ENCODE assay signal across 1 cellular context in the genomic region with DNA sequence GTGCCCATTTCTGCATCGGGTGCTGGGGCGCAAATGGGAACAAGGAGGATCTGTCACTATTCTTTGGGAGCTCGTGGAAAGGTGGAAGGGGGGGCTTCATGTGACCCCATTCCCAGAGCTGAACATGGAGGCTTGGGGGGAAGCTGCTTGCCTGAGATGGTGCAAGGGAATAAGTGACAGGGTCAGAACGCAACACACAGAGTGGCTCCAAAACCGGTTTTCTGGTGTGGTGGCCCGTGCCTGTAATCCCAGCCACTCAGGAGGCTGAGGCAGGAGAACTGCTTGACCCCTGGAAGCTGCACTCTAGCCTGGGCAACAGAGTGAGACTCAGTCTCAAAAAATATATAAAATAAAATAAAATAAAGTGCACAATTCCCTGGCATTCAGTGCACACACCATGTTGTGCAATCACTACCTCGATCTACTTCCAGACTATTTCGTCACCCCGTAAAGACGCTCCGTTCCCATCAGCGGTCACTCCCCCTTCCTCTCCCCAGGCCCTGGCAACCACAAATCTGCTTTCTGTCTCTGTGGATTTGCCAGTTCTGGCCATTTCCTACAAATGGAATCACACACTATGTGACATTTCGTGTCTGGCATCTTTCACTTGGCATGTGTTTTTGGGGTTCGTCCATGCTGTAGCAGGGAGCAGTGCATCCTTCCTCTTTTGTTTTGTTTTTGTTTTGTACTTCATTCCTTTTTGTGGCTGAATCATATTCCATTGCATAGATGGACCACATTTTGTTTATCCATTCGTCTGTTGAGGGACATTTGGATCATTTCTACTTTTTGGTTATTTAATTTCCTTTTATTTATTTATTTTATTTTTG.
TF ChIP-seq lines count a peak whose summit lies in the region.

No MANE protein-coding gene starts in this region.

TF ChIP-seq in GM23338, 12 proteins besides CTCF, POLR2A, EP300 and RAD21 (continued from another document):
- TF ChIP-seq, protein P1, sequence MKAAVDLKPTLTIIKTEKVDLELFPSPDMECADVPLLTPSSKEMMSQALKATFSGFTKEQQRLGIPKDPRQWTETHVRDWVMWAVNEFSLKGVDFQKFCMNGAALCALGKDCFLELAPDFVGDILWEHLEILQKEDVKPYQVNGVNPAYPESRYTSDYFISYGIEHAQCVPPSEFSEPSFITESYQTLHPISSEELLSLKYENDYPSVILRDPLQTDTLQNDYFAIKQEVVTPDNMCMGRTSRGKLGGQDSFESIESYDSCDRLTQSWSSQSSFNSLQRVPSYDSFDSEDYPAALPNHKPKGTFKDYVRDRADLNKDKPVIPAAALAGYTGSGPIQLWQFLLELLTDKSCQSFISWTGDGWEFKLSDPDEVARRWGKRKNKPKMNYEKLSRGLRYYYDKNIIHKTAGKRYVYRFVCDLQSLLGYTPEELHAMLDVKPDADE (IDR thresholded peaks at IDR 0.05) = no peak
- TF ChIP-seq CREB1 (CRISPR knock-in tag; IDR thresholded peaks at IDR 0.05; ENCODE audit: low read depth) = no peak
- TF ChIP-seq ZNF331 (CRISPR knock-in tag; IDR thresholded peaks at IDR 0.05; ENCODE audit: low read depth) = no peak
- no peak for TF ChIP-seq NANOG (IDR thresholded peaks at IDR 0.05; ENCODE audit: borderline replicate concordance)
- TF ChIP-seq ZNF114 (CRISPR knock-in tag; IDR thresholded peaks at IDR 0.05) = no peak
- TF ChIP-seq, protein P2, sequence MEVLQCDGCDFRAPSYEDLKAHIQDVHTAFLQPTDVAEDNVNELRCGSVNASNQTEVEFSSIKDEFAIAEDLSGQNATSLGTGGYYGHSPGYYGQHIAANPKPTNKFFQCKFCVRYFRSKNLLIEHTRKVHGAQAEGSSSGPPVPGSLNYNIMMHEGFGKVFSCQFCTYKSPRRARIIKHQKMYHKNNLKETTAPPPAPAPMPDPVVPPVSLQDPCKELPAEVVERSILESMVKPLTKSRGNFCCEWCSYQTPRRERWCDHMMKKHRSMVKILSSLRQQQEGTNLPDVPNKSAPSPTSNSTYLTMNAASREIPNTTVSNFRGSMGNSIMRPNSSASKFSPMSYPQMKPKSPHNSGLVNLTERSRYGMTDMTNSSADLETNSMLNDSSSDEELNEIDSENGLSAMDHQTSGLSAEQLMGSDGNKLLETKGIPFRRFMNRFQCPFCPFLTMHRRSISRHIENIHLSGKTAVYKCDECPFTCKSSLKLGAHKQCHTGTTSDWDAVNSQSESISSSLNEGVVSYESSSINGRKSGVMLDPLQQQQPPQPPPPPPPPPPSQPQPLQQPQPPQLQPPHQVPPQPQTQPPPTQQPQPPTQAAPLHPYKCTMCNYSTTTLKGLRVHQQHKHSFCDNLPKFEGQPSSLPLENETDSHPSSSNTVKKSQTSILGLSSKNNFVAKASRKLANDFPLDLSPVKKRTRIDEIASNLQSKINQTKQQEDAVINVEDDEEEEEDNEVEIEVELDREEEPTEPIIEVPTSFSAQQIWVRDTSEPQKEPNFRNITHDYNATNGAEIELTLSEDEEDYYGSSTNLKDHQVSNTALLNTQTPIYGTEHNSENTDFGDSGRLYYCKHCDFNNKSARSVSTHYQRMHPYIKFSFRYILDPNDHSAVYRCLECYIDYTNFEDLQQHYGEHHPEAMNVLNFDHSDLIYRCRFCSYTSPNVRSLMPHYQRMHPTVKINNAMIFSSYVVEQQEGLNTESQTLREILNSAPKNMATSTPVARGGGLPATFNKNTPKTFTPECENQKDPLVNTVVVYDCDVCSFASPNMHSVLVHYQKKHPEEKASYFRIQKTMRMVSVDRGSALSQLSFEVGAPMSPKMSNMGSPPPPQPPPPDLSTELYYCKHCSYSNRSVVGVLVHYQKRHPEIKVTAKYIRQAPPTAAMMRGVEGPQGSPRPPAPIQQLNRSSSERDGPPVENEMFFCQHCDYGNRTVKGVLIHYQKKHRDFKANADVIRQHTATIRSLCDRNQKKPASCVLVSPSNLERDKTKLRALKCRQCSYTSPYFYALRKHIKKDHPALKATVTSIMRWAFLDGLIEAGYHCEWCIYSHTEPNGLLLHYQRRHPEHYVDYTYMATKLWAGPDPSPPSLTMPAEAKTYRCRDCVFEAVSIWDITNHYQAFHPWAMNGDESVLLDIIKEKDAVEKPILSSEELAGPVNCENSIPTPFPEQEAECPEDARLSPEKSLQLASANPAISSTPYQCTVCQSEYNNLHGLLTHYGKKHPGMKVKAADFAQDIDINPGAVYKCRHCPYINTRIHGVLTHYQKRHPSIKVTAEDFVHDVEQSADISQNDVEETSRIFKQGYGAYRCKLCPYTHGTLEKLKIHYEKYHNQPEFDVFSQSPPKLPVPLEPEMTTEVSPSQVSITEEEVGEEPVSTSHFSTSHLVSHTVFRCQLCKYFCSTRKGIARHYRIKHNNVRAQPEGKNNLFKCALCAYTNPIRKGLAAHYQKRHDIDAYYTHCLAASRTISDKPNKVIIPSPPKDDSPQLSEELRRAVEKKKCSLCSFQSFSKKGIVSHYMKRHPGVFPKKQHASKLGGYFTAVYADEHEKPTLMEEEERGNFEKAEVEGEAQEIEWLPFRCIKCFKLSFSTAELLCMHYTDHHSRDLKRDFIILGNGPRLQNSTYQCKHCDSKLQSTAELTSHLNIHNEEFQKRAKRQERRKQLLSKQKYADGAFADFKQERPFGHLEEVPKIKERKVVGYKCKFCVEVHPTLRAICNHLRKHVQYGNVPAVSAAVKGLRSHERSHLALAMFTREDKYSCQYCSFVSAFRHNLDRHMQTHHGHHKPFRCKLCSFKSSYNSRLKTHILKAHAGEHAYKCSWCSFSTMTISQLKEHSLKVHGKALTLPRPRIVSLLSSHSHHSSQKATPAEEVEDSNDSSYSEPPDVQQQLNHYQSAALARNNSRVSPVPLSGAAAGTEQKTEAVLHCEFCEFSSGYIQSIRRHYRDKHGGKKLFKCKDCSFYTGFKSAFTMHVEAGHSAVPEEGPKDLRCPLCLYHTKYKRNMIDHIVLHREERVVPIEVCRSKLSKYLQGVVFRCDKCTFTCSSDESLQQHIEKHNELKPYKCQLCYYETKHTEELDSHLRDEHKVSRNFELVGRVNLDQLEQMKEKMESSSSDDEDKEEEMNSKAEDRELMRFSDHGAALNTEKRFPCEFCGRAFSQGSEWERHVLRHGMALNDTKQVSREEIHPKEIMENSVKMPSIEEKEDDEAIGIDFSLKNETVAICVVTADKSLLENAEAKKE (CRISPR knock-in tag; IDR thresholded peaks at IDR 0.05) = no peak
- TF ChIP-seq STAT1 (IDR thresholded peaks at IDR 0.05; ENCODE audit: unreplicated experiment) = no peak
- TF ChIP-seq, protein P3, sequence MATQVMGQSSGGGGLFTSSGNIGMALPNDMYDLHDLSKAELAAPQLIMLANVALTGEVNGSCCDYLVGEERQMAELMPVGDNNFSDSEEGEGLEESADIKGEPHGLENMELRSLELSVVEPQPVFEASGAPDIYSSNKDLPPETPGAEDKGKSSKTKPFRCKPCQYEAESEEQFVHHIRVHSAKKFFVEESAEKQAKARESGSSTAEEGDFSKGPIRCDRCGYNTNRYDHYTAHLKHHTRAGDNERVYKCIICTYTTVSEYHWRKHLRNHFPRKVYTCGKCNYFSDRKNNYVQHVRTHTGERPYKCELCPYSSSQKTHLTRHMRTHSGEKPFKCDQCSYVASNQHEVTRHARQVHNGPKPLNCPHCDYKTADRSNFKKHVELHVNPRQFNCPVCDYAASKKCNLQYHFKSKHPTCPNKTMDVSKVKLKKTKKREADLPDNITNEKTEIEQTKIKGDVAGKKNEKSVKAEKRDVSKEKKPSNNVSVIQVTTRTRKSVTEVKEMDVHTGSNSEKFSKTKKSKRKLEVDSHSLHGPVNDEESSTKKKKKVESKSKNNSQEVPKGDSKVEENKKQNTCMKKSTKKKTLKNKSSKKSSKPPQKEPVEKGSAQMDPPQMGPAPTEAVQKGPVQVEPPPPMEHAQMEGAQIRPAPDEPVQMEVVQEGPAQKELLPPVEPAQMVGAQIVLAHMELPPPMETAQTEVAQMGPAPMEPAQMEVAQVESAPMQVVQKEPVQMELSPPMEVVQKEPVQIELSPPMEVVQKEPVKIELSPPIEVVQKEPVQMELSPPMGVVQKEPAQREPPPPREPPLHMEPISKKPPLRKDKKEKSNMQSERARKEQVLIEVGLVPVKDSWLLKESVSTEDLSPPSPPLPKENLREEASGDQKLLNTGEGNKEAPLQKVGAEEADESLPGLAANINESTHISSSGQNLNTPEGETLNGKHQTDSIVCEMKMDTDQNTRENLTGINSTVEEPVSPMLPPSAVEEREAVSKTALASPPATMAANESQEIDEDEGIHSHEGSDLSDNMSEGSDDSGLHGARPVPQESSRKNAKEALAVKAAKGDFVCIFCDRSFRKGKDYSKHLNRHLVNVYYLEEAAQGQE (IDR thresholded peaks at IDR 0.05; ENCODE audit: unreplicated experiment) = no peak
- no peak for TF ChIP-seq EZH2 (IDR thresholded peaks at IDR 0.05; ENCODE audit: low read depth, unreplicated experiment)
- TF ChIP-seq JUNB (IDR thresholded peaks at IDR 0.05; ENCODE audit: unreplicated experiment) = no peak
- TF ChIP-seq EZH2phosphoT487 (IDR thresholded peaks at IDR 0.05; ENCODE audit: unreplicated experiment) = no peak
